8 cellular contexts compared by ENCODE assay signal in the genomic region with DNA sequence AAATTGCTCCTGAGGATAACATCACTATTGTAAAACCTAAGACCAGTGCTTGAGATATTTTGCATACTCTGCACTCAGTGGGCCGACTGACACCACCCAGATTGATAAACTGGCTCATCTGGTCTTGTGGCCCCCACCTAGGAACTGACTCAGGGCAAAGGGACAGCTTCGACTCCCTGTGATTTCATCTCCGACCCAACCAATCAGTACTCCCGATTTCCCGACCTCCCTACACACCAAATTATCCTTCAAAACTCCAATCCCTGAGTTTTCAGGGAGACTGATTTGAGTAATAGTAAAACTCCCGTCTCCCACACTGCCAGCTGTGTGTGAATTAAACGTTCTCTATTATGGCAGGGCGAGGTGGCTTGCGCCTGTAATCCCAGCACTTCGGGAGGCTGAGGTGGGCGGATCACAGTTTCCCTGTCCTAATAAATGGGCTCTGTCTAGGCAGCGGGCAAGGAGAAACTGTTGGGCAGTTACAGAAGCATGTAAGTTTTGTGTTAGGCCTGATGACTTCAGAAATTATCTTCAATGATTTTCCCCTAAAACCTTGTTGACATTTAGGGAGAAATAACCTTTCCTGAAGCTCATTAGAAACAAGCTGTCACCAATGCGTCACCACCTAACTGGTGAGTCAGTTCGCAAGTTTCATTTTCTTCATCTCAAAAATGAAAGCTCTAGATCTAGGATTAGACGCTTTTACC. TPM values are rescaled to one million over a fixed set of nuclear protein-coding genes. Genes with fewer than 3 reads are reported as not detected.
DNase-seq lines count a peak whose midpoint lies in the region; ATAC-seq and TF ChIP-seq lines count a peak whose summit lies in the region.

No MANE protein-coding gene starts in this region.

- 36% methylated on average over 12 of the region's 15 CpGs for WGBS in mesenchymal stem cell
- 63% methylated on average over 15 of the region's 15 CpGs for WGBS in urinary bladder
- 73% methylated on average over 14 of the region's 15 CpGs for WGBS in SK-N-SH (ENCODE audit: low lambda C conversion rate)

- H3K9me3 Mint-ChIP-seq in CD8-positive, alpha-beta memory T cell: no peaks in the 10 kb centered on the region
- peaks cover 0 to 9% (median 0%) of the 10 kb centered on the region in 5 experiments for H3K9me3 Mint-ChIP-seq in brain

- peak overlapping the region; percentile 93 for H2AFZ ChIP-seq in mesenchymal stem cell (ENCODE audit: low read depth, low read length)
- H2AFZ ChIP-seq in SK-N-SH (ENCODE audit: low read depth): no peak overlapping the region

- H3K27me3 Mint-ChIP-seq in CD8-positive, alpha-beta memory T cell: peaks cover 0 to 8% of the 10 kb centered on the region in 2 donors
- peaks cover 7% of the 10 kb centered on the region for H3K27me3 Mint-ChIP-seq in brain

- peak overlapping the region; percentile 76 for H4K8ac ChIP-seq in mesenchymal stem cell (ENCODE audit: low read length)

- H2BK15ac ChIP-seq in mesenchymal stem cell (ENCODE audit: low read depth, poor library complexity, severe bottlenecking): peak overlapping the region; percentile 62

- peak overlapping the region; percentile 44 for H3K4me3 ChIP-seq in CD8-positive, alpha-beta memory T cell (ENCODE audit: low read length)
- H3K4me3 ChIP-seq in mesenchymal stem cell (ENCODE audit: insufficient read depth in 1 of 2, low read depth in 1 of 2, low read length in 2 of 2) (peak overlapping the region in 1 of 2 experiments; percentile 58), urinary bladder (ENCODE audit: low read depth, low read length) (no peak overlapping the region), SK-N-SH (ENCODE audit: low read depth in 2 of 2, low read length in 1 of 2) (no peak overlapping the region)

- H3K4ac ChIP-seq in mesenchymal stem cell (ENCODE audit: low read depth in 1 of 2, low read length in 2 of 2): no peak overlapping the region

- no peaks in the 10 kb centered on the region for H3K27me3 ChIP-seq in CD8-positive, alpha-beta memory T cell (ENCODE audit: insufficient read depth, low read length, poor library complexity, severe bottlenecking)
- H3K27me3 ChIP-seq in mesenchymal stem cell (ENCODE audit: control insufficient read depth in 1 of 2, insufficient read depth in 1 of 2, low read length in 2 of 2) (no peaks in the 10 kb centered on the region), SK-N-SH (ENCODE audit: insufficient read depth) (no peaks in the 10 kb centered on the region)

- peak overlapping the region; percentile 56 to 90 for H2BK12ac ChIP-seq in mesenchymal stem cell (ENCODE audit: low read length in 2 of 2)

- no peaks in the 10 kb centered on the region for H3K9me2 ChIP-seq in SK-N-SH

- H2BK120ac ChIP-seq in mesenchymal stem cell (ENCODE audit: low read depth, low read length): no peak overlapping the region

- peak overlapping the region; percentile 32 for H3K4me2 ChIP-seq in mesenchymal stem cell (ENCODE audit: low read length, poor library complexity, severe bottlenecking)
- no peak overlapping the region for H3K4me2 ChIP-seq in SK-N-SH

- DNase-seq in CD8-positive, alpha-beta memory T cell: peak in 2 of 5 donors; percentile 53 to 60
- DNase-seq in NAMALWA (ENCODE audit: low spot score): peak; percentile 77
- DNase-seq in mesenchymal stem cell: peak; percentile 77
- DNase-seq in AG08396 (ENCODE audit: low spot score): no peak
- DNase-seq in SK-N-SH: no peak

- H3K23ac ChIP-seq in mesenchymal stem cell (ENCODE audit: low read length in 2 of 2): no peak overlapping the region

- H3K18ac ChIP-seq in mesenchymal stem cell (ENCODE audit: low read depth in 1 of 2, low read length in 2 of 2): peak overlapping the region; percentile 35 to 69

- POLR2A ChIA-PET in CD8-positive, alpha-beta memory T cell (lab: Charles Lee): interaction anchor here (0.8 to 9.6 kb wide), 4 partner anchors 9 to 20 kb away, joined by 3 to 224 read pairs (median 5); no protein-coding TSS in a partner anchor
- POLR2A ChIA-PET in SK-N-SH (lab: Yijun Ruan, JAX): no interaction called here

- peaks cover 13% of the 10 kb centered on the region for H3K79me2 ChIP-seq in SK-N-SH (ENCODE audit: insufficient read depth)

- H3K27ac ChIP-seq in CD8-positive, alpha-beta memory T cell (ENCODE audit: low read depth, low read length): peak overlapping the region; percentile 100
- H3K27ac ChIP-seq in mesenchymal stem cell (ENCODE audit: low read length, poor library complexity, severe bottlenecking) (peak overlapping the region; percentile 9), urinary bladder (ENCODE audit: low read depth) (peak overlapping the region; percentile 85), SK-N-SH (ENCODE audit: low read depth in 2 of 2, low read length in 1 of 2) (no peak overlapping the region)

- CTCF ChIA-PET in CD8-positive, alpha-beta memory T cell (lab: Charles Lee): interaction anchor here (3.9 to 30.2 kb wide), 2 partner anchors 13 to 18 kb away, joined by 29 to 711 read pairs; no protein-coding TSS in a partner anchor
- CTCF ChIA-PET in SK-N-SH (lab: Yijun Ruan, JAX): interaction anchor here (1.5 to 7.5 kb wide), 3 partner anchors 12 to 21 kb away, joined by 4 to 51 read pairs (median 22); no protein-coding TSS in a partner anchor

- no peaks in the 10 kb centered on the region for H3K9me3 ChIP-seq in CD8-positive, alpha-beta memory T cell (ENCODE audit: low read length)
- H3K9me3 ChIP-seq in mesenchymal stem cell (ENCODE audit: control insufficient read depth, low read length): no peaks in the 10 kb centered on the region
- H3K9me3 ChIP-seq in SK-N-SH: no peaks in the 10 kb centered on the region

- H4K20me1 ChIP-seq in SK-N-SH (ENCODE audit: insufficient read depth): no peaks in the 10 kb centered on the region

- TF ChIP-seq CTCF in brain (conservative IDR thresholded peaks at IDR 0.05): no peak
- TF ChIP-seq CTCF in SK-N-SH (IDR thresholded peaks at IDR 0.05): no peak

- H3K27ac Mint-ChIP-seq in CD8-positive, alpha-beta memory T cell: peak overlapping the region; percentile 94 to 100 (median 98)
- peak overlapping the region; percentile 87 to 99 (median 97) for H3K27ac Mint-ChIP-seq in brain

- peak overlapping the region; percentile 78 to 93 (median 84) for H3K4me3 Mint-ChIP-seq in CD8-positive, alpha-beta memory T cell
- peak overlapping the region; percentile 65 to 99 (median 72) for H3K4me3 Mint-ChIP-seq in brain

- no peak for TF ChIP-seq RAD21 in SK-N-SH (IDR thresholded peaks at IDR 0.05; ENCODE audit: low read length)

- peaks cover 66 to 83% (median 72%) of the 10 kb centered on the region in 3 donors for H3K4me1 Mint-ChIP-seq in CD8-positive, alpha-beta memory T cell
- peaks cover 93% of the 10 kb centered on the region for H3K4me1 Mint-ChIP-seq in brain

- H3K9ac ChIP-seq in mesenchymal stem cell (ENCODE audit: low read length): peak overlapping the region; percentile 100
- H3K9ac ChIP-seq in SK-N-SH: no peak overlapping the region

- H3K36me3 ChIP-seq in CD8-positive, alpha-beta memory T cell (ENCODE audit: insufficient read depth, low read length): no peaks in the 10 kb centered on the region
- no peaks in the 10 kb centered on the region for H3K36me3 ChIP-seq in mesenchymal stem cell (ENCODE audit: control insufficient read depth in 1 of 2, insufficient read depth in 2 of 2, low read depth in 1 of 2, low read length in 2 of 2)
- no peaks in the 10 kb centered on the region for H3K36me3 ChIP-seq in urinary bladder (ENCODE audit: insufficient read depth)
- no peaks in the 10 kb centered on the region for H3K36me3 ChIP-seq in SK-N-SH (replicated peaks in 1 of 2; ENCODE audit: control insufficient read depth in 1 of 2, insufficient read depth in 2 of 2, low read length in 1 of 2)

- peaks cover 71% of the 10 kb centered on the region for H3K4me1 ChIP-seq in CD8-positive, alpha-beta memory T cell (ENCODE audit: insufficient read depth, low read length)
- H3K4me1 ChIP-seq in mesenchymal stem cell (ENCODE audit: control insufficient read depth, insufficient read depth, low read depth, low read length) (peaks cover 21% of the 10 kb centered on the region), urinary bladder (ENCODE audit: insufficient read depth) (no peaks in the 10 kb centered on the region), SK-N-SH (ENCODE audit: control insufficient read depth in 1 of 2, insufficient read depth in 2 of 2, low read depth in 1 of 2, low read length in 1 of 2) (peaks cover 24 to 37% of the 10 kb centered on the region in 2 experiments; a peak in 3 of 4 replicates)

- H3K36me3 Mint-ChIP-seq in CD8-positive, alpha-beta memory T cell: peaks cover 0 to 1% (median 0%) of the 10 kb centered on the region in 3 donors
- H3K36me3 Mint-ChIP-seq in brain: no peaks in the 10 kb centered on the region

- peak overlapping the region; percentile 70 for H2AK5ac ChIP-seq in mesenchymal stem cell (ENCODE audit: low read length, severe bottlenecking)

- peaks cover 39% of the 10 kb centered on the region for H3F3A ChIP-seq in SK-N-SH (replicated peaks; ENCODE audit: insufficient read depth)

- no peak overlapping the region for H3K14ac ChIP-seq in mesenchymal stem cell (ENCODE audit: low read length in 2 of 2)

- H3K79me1 ChIP-seq in mesenchymal stem cell (replicated peaks; ENCODE audit: low read length, poor library complexity, severe bottlenecking): no peaks in the 10 kb centered on the region

- H4K91ac ChIP-seq in mesenchymal stem cell (ENCODE audit: low read length): peak overlapping the region; percentile 47

- no peak for ATAC-seq in HG03159 (IDR thresholded peaks at IDR 0.05; ENCODE audit: unreplicated experiment)

- no peak for TF ChIP-seq EP300 in SK-N-SH (IDR thresholded peaks at IDR 0.05; ENCODE audit: borderline replicate concordance in 1 of 2, low read depth in 1 of 2, low read length in 1 of 2)

- H2BK5ac ChIP-seq in mesenchymal stem cell (ENCODE audit: low read depth, low read length, poor library complexity, severe bottlenecking): no peak overlapping the region

RNA-seq across cellular contexts. Expression of a gene that starts 5.3 kb away (rescaled TPM):
- 100 to 1,000 TPM; 839 to 849 TPM for total RNA-seq in CD8-positive, alpha-beta memory T cell
- 1,913 TPM for polyA plus RNA-seq in CD8-positive, alpha-beta memory T cell
- polyA plus RNA-seq in brain (ENCODE audit: insufficient read depth, low read depth, low replicate concordance) (912 TPM), urinary bladder (1,396 TPM), SK-N-SH (2012; rRNA removed) (1,327 and 1,666 TPM in 2 replicates)
- 1,267 TPM for polyA plus RNA-seq in mesenchymal stem cell (2013, experiment 1 of 2)
- polyA plus RNA-seq in mesenchymal stem cell (2013, experiment 2 of 2): 1,268 TPM
- 857 TPM for total RNA-seq in urinary bladder
- polyA plus RNA-seq in SK-N-SH (2012; cell fraction: cytosol; rRNA removed): 1,141 and 1,342 TPM in 2 replicates
- polyA plus RNA-seq in SK-N-SH (2012; cell fraction: nucleus; rRNA removed): 1,930 and 2,064 TPM in 2 replicates

RNA-seq across cellular contexts. Expression of a gene that starts 56.1 kb away (rescaled TPM):
- total RNA-seq in CD8-positive, alpha-beta memory T cell: 10 to 100 TPM; 20.4 to 21.6 TPM
- 3.6 TPM for polyA plus RNA-seq in CD8-positive, alpha-beta memory T cell
- polyA plus RNA-seq in brain (ENCODE audit: insufficient read depth, low read depth, low replicate concordance) (44.7 TPM), urinary bladder (39.6 TPM), SK-N-SH (2012; rRNA removed) (12.8 and 33.0 TPM in 2 replicates)
- 69.1 TPM for polyA plus RNA-seq in mesenchymal stem cell (2013, experiment 1 of 2)
- 62.0 TPM for polyA plus RNA-seq in mesenchymal stem cell (2013, experiment 2 of 2)
- total RNA-seq in urinary bladder: 7.8 TPM
- polyA plus RNA-seq in SK-N-SH (2012; cell fraction: cytosol; rRNA removed): 17.4 and 25.1 TPM in 2 replicates
- 36.4 and 45.3 TPM in 2 replicates for polyA plus RNA-seq in SK-N-SH (2012; cell fraction: nucleus; rRNA removed)

Comparison
In these comparisons a context has a peak if more than half of its experiments do, and no peak if none do; other contexts are left out.
1. DNase-seq: peak in NAMALWA (single experiment) and mesenchymal stem cell (single experiment); none in AG08396 (single experiment) and SK-N-SH (single experiment).
2. H3K27ac ChIP-seq: peak in CD8-positive, alpha-beta memory T cell (single experiment), mesenchymal stem cell (single experiment) and urinary bladder (single experiment); none in SK-N-SH (0 of 2).